In the genomic region with DNA sequence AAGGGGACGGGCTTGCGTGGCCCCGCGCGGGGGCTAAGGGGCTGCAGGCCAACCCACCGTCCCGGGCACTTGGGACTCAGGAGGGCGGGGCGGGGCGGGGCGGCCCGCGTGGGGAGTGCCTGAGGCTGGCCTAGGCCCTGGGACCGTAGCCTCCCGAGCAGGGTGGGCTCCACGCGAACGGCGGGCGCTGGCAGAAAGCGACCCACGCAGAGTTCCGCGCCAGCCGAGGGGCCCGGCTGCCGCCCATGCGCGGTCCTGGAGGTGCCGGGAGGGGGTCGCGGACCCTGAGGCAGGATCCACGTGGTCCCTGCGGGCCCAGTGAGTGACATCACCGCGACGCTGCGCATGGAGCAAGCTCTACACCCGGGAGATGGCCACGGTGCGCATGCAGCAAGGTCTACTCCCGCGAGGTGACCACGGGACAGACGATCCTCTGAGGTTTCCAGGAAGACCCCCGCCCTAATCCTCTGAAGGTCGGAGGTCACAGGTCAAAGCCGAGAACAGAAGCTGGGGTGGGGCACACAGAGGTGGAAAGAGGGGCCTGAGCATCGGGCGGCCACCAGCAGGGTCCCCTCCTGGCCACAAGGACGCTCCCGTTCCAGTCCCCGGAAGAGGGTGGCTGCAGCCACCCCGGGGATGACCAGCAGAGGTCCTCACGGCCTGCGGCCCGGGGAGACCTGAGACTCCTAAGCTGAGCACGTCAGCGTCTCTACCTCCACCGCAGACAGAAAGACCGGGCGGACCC, we compare ENCODE assay signal across 8 cellular contexts. TPM values are rescaled to one million over a fixed set of nuclear protein-coding genes. Genes with fewer than 3 reads are reported as not detected.
A peak's percentile ranks its signal among the peaks of the same experiment; 100 is the strongest.
DNase-seq lines count a peak whose midpoint lies in the region; ATAC-seq lines count a peak whose summit lies in the region.

No MANE protein-coding gene starts in this region.

- H3K4me1 Mint-ChIP-seq in CD4-positive, CD25-positive, alpha-beta regulatory T cell, result peaks cover 8 to 23% (median 14%) of the 10 kb centered on the region in 4 donors
- peaks cover 26 to 44% of the 10 kb centered on the region in 2 donors for H3K4me1 Mint-ChIP-seq in stimulated activated naive B cell treated with anti-CD40 and anti-IgM and Interleukin-4, amounts not matched to agents 10 μg/mL and 1 μg/mL and 100 μg/mL, for 72 hours

- H3K4me3 ChIP-seq in CD4-positive, CD25-positive, alpha-beta regulatory T cell (ENCODE audit: low read depth, low read length), result no peak overlapping the region
- H3K4me3 ChIP-seq in GM23248, result peak overlapping the region; percentile 59
- H3K4me3 ChIP-seq in endocrine pancreas (ENCODE audit: control insufficient read depth, insufficient read depth, low read length), result no peak overlapping the region

- no peaks in the 10 kb centered on the region for H3K27me3 Mint-ChIP-seq in CD4-positive, CD25-positive, alpha-beta regulatory T cell
- H3K27me3 Mint-ChIP-seq in stimulated activated naive B cell treated with anti-CD40 and anti-IgM and Interleukin-4, amounts not matched to agents 10 μg/mL and 1 μg/mL and 100 μg/mL, for 72 hours, result peaks cover 9 to 18% of the 10 kb centered on the region in 2 donors

- H3K27me3 ChIP-seq in CD4-positive, CD25-positive, alpha-beta regulatory T cell (ENCODE audit: control insufficient read depth, insufficient read depth, low read length), result no peaks in the 10 kb centered on the region
- H3K27me3 ChIP-seq in GM23248 (replicated peaks; ENCODE audit: insufficient read depth) (no peaks in the 10 kb centered on the region; the same call in 1 of the 2 replicates), endocrine pancreas (ENCODE audit: control insufficient read depth, insufficient read depth, low read length) (no peaks in the 10 kb centered on the region)

- peak in 2 of 3 donors; percentile 34 to 52 for DNase-seq in CD4-positive, CD25-positive, alpha-beta regulatory T cell
- DNase-seq in GM23248 (peak; percentile 80), NCI-H345 treated with DMSO at 0.1 percent for 48 hours (lab: John Stamatoyannopoulos, UW; ENCODE audit: unreplicated experiment) (peak; percentile 47), lung microvascular endothelial cell (ENCODE audit: low read depth in 2 of 2) (peak; percentile 52 to 59), KG1 (lab: John Stamatoyannopoulos, UW) (no peak)
- DNase-seq in activated CD8-positive, alpha-beta memory T cell treated with anti-CD3 and anti-CD28 coated beads, Interleukin-2, amount 50 U/mL, for 48 hours, result peak; percentile 82
- DNase-seq in stimulated activated naive B cell treated with anti-CD40 and anti-IgM and Interleukin-4, amounts not matched to agents 10 μg/mL and 1 μg/mL and 100 μg/mL, for 72 hours, result peak; percentile 41

- H3K4me2 ChIP-seq in GM23248 (ENCODE audit: unreplicated experiment), result peak overlapping the region; percentile 51

- peaks cover 8% of the 10 kb centered on the region; the same call in 1 of the 2 replicates for H3F3A ChIP-seq in GM23248 (ENCODE audit: insufficient read depth)

- H3K9ac ChIP-seq in GM23248 (peak overlapping the region; percentile 62), endocrine pancreas (ENCODE audit: control insufficient read depth, insufficient read depth, low read length) (peak overlapping the region; percentile 58)

- H3K27ac Mint-ChIP-seq in CD4-positive, CD25-positive, alpha-beta regulatory T cell, result peak overlapping the region in 1 of 3 donors; percentile 55
- peak overlapping the region; percentile 65 for H3K27ac Mint-ChIP-seq in stimulated activated naive B cell treated with anti-CD40 and anti-IgM and Interleukin-4, amounts not matched to agents 10 μg/mL and 1 μg/mL and 100 μg/mL, for 72 hours

- H3K79me2 ChIP-seq in GM23248 (ENCODE audit: insufficient read depth), result no peaks in the 10 kb centered on the region

- WGBS in GM23248 (ENCODE audit: low coverage in 1 of 2, low lambda C conversion rate in 2 of 2, missing lambda C conversion rate in 2 of 2), 2 experiments, result 9 to 13% methylated on average over 45 to 51 of the region's 62 CpGs

- peak overlapping the region; percentile 61 for H3K27ac ChIP-seq in CD4-positive, CD25-positive, alpha-beta regulatory T cell (ENCODE audit: insufficient read depth, low read length, poor library complexity, severe bottlenecking)
- peak overlapping the region; percentile 32; the same call in 1 of the 2 replicates for H3K27ac ChIP-seq in GM23248

- peak overlapping the region; percentile 78 for H2AFZ ChIP-seq in GM23248

- H3K4me1 ChIP-seq in CD4-positive, CD25-positive, alpha-beta regulatory T cell (ENCODE audit: control insufficient read depth, insufficient read depth, low read length, poor library complexity, severe bottlenecking), result peaks cover 34% of the 10 kb centered on the region
- H3K4me1 ChIP-seq in GM23248 (ENCODE audit: insufficient read depth) (no peaks in the 10 kb centered on the region), endocrine pancreas (ENCODE audit: control insufficient read depth, insufficient read depth, low read length) (no peaks in the 10 kb centered on the region)

- no peaks in the 10 kb centered on the region for H3K9me2 ChIP-seq in GM23248 (ENCODE audit: insufficient read depth)

- H3K9me3 ChIP-seq in CD4-positive, CD25-positive, alpha-beta regulatory T cell (ENCODE audit: control insufficient read depth in 2 of 2, low read length in 2 of 2), result no peaks in the 10 kb centered on the region
- H3K9me3 ChIP-seq in GM23248 (ENCODE audit: low read depth), result no peaks in the 10 kb centered on the region
- H3K9me3 ChIP-seq in endocrine pancreas (ENCODE audit: control insufficient read depth, low read length), result no peaks in the 10 kb centered on the region

- no peaks in the 10 kb centered on the region for H3K36me3 ChIP-seq in CD4-positive, CD25-positive, alpha-beta regulatory T cell (ENCODE audit: control insufficient read depth, insufficient read depth, low read length)
- no peaks in the 10 kb centered on the region for H3K36me3 ChIP-seq in GM23248 (ENCODE audit: low read depth)
- H3K36me3 ChIP-seq in endocrine pancreas (ENCODE audit: control insufficient read depth, insufficient read depth, low read length), result no peaks in the 10 kb centered on the region

- H3K36me3 Mint-ChIP-seq in CD4-positive, CD25-positive, alpha-beta regulatory T cell, result no peaks in the 10 kb centered on the region
- H3K36me3 Mint-ChIP-seq in stimulated activated naive B cell treated with anti-CD40 and anti-IgM and Interleukin-4, amounts not matched to agents 10 μg/mL and 1 μg/mL and 100 μg/mL, for 72 hours, result no peaks in the 10 kb centered on the region

- peak; percentile 34 to 48 for ATAC-seq in CD4-positive, CD25-positive, alpha-beta regulatory T cell (ENCODE audit: low read depth in 2 of 2)
- peak; percentile 62 to 79 for ATAC-seq in stimulated activated naive B cell treated with anti-CD40 and anti-IgM and Interleukin-4, amounts not matched to agents 10 μg/mL and 1 μg/mL and 100 μg/mL, for 72 hours (replicated peaks)

- peak overlapping the region in 3 of 4 donors; percentile 64 to 86 (median 68) for H3K4me3 Mint-ChIP-seq in CD4-positive, CD25-positive, alpha-beta regulatory T cell
- H3K4me3 Mint-ChIP-seq in stimulated activated naive B cell treated with anti-CD40 and anti-IgM and Interleukin-4, amounts not matched to agents 10 μg/mL and 1 μg/mL and 100 μg/mL, for 72 hours, result peak overlapping the region; percentile 56 to 80

- H3K9me3 Mint-ChIP-seq in CD4-positive, CD25-positive, alpha-beta regulatory T cell, result no peaks in the 10 kb centered on the region
- H3K9me3 Mint-ChIP-seq in stimulated activated naive B cell treated with anti-CD40 and anti-IgM and Interleukin-4, amounts not matched to agents 10 μg/mL and 1 μg/mL and 100 μg/mL, for 72 hours, result no peaks in the 10 kb centered on the region

- in situ Hi-C loops in GM23248 (cut with MboI), result no loop called here

- H4K20me1 ChIP-seq in GM23248 (ENCODE audit: insufficient read depth), result no peaks in the 10 kb centered on the region

RNA-seq across cellular contexts. Expression of a gene that starts 13.5 kb away (rescaled TPM):
- total RNA-seq in CD4-positive, CD25-positive, alpha-beta regulatory T cell, result 10.8 TPM
- polyA plus RNA-seq in CD4-positive, CD25-positive, alpha-beta regulatory T cell, result 1 to 10 TPM; 4.7 to 6.8 (median 5.0) TPM
- total RNA-seq in GM23248 (2014; rRNA removed; shearing (Covaris generic)), result 6.8 and 7.8 TPM in 2 replicates
- 7.8 and 8.4 TPM in 2 replicates for polyA plus RNA-seq in GM23248 (2016; fragmentation: Nextera tagmentation; extraction: Ambion mirVana)
- 4.4 and 5.2 TPM in 2 replicates for total RNA-seq in lung microvascular endothelial cell
